7 cellular contexts compared by ENCODE assay signal in the genomic region with DNA sequence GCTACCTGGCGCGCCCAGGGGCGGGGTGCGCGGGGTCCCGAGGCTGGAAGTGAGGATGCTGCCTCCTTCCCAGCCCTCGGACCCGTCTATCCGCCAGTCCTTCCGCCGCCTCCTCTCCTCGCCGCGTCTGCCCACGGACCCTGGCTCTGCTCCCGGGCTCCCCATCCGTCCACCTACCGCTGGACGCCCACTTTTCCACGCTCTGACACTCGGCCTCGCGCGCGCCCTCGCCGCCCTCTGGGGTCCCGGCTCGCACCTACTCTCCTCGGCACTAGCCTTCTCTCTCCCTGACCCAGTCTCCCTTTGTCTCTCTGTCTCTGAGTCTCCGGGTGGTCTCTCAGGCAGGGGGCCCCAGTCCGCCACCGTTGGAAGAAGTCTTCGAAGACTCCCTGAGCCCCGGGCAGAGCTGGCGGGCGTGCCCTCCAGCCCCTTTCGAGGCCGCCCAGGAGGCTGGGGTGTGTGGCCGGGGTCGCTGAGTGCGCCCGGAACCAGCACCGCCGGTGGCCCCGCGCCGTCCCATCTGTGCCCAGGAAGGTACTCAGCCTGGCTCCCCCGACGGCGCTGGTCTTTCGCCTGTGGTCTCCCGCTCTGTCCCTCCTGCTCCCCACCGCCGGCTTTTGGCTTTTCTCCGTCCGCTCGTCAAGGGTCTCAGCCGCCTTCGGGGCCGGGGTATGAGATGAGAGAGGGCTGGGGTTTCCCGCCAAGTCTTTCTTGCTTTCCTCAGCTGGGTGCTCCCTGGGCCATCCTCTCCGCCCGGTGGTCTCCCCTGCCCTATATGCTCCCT. TPM values are rescaled to one million over a fixed set of nuclear protein-coding genes. Genes with fewer than 3 reads are reported as not detected.
A peak's percentile ranks its signal among the peaks of the same experiment; 100 is the strongest.
DNase-seq lines count a peak whose midpoint lies in the region; ATAC-seq and TF ChIP-seq lines count a peak whose summit lies in the region.

No MANE protein-coding gene starts in this region.

- H4K8ac ChIP-seq in neuronal stem cell (ENCODE audit: low read depth, low read length), result peak overlapping the region; percentile 43

- no peaks in the 10 kb centered on the region for H3K9me3 ChIP-seq in DND-41 (ENCODE audit: insufficient read depth, low read length, severe bottlenecking)
- no peaks in the 10 kb centered on the region for H3K9me3 ChIP-seq in Loucy (ENCODE audit: insufficient read depth, low read depth, low read length)
- no peaks in the 10 kb centered on the region for H3K9me3 ChIP-seq in ectodermal cell (ENCODE audit: control insufficient read depth, low read length)
- no peaks in the 10 kb centered on the region for H3K9me3 ChIP-seq in neuronal stem cell (replicated peaks in 1 of 2; ENCODE audit: control insufficient read depth in 2 of 2, insufficient read depth in 1 of 2, low read depth in 1 of 2, low read length in 2 of 2)

- peak overlapping the region; percentile 98 for H2BK12ac ChIP-seq in neuronal stem cell (ENCODE audit: low read length)

- DNase-seq in DND-41 (no peak), neuronal stem cell (ENCODE audit: low spot score) (no peak), SHP77 treated with DMSO at 0.1 percent for 48 hours (lab: John Stamatoyannopoulos, UW) (no peak), OCI-M2 (lab: John Stamatoyannopoulos, UW; ENCODE audit: unreplicated experiment) (no peak)

- H2BK15ac ChIP-seq in neuronal stem cell (ENCODE audit: low read length), result peak overlapping the region; percentile 96

- H2AFZ ChIP-seq in DND-41 (ENCODE audit: low read depth, low read length) (no peak overlapping the region), Loucy (ENCODE audit: low read length) (no peak overlapping the region), neuronal stem cell (ENCODE audit: low read length) (peak overlapping the region; percentile 54)

- H2AK5ac ChIP-seq in neuronal stem cell (ENCODE audit: low read depth, low read length), result peak overlapping the region; percentile 95

- H3K27ac ChIP-seq in DND-41 (ENCODE audit: low read length) (no peak overlapping the region), ectodermal cell (ENCODE audit: insufficient read depth, low read depth, low read length, poor library complexity, severe bottlenecking) (peak overlapping the region; percentile 1), neuronal stem cell (replicated peaks; ENCODE audit: low read length) (no peak overlapping the region)

- H3K18ac ChIP-seq in neuronal stem cell (ENCODE audit: low read length), result peak overlapping the region; percentile 94

- peaks cover 25% of the 10 kb centered on the region for H3K4me1 ChIP-seq in DND-41 (ENCODE audit: insufficient read depth, low read length)
- H3K4me1 ChIP-seq in Loucy (ENCODE audit: insufficient read depth, low read length, poor library complexity, severe bottlenecking), result peaks cover 56% of the 10 kb centered on the region
- H3K4me1 ChIP-seq in ectodermal cell (ENCODE audit: control insufficient read depth, insufficient read depth, low read length), result peaks cover 22% of the 10 kb centered on the region
- peaks cover 22 to 29% of the 10 kb centered on the region in 2 donors for H3K4me1 ChIP-seq in neuronal stem cell (ENCODE audit: control insufficient read depth in 2 of 2, insufficient read depth in 1 of 2, low read depth in 1 of 2, low read length in 2 of 2)

- H4K20me1 ChIP-seq in DND-41 (ENCODE audit: insufficient read depth, low read length), result no peaks in the 10 kb centered on the region
- no peaks in the 10 kb centered on the region for H4K20me1 ChIP-seq in Loucy (ENCODE audit: insufficient read depth, low read length, poor library complexity, severe bottlenecking)

- H2BK5ac ChIP-seq in neuronal stem cell (ENCODE audit: low read length), result peak overlapping the region; percentile 75

- H2BK120ac ChIP-seq in neuronal stem cell (ENCODE audit: low read depth, low read length), result peak overlapping the region; percentile 72

- H3K4ac ChIP-seq in neuronal stem cell (ENCODE audit: low read length), result peak overlapping the region; percentile 76

- peak overlapping the region; percentile 73 for H3K23ac ChIP-seq in neuronal stem cell (ENCODE audit: low read depth, low read length, poor library complexity)

- H3K4me2 ChIP-seq in DND-41 (ENCODE audit: insufficient read depth, low read length), result peak overlapping the region; percentile 91
- H3K4me2 ChIP-seq in Loucy (ENCODE audit: low read depth, low read length, poor library complexity, severe bottlenecking), result peak overlapping the region; percentile 79
- peak overlapping the region; percentile 77 for H3K4me2 ChIP-seq in neuronal stem cell (ENCODE audit: insufficient read depth, low read length, poor library complexity, severe bottlenecking)

- peaks cover 3% of the 10 kb centered on the region; the same call in 1 of the 2 replicates for H3K36me3 ChIP-seq in DND-41 (ENCODE audit: insufficient read depth, low read length)
- no peaks in the 10 kb centered on the region for H3K36me3 ChIP-seq in Loucy (ENCODE audit: insufficient read depth, low read length)
- no peaks in the 10 kb centered on the region for H3K36me3 ChIP-seq in ectodermal cell (ENCODE audit: control insufficient read depth, insufficient read depth, low read length)
- peaks cover 0 to 16% of the 10 kb centered on the region in 2 donors for H3K36me3 ChIP-seq in neuronal stem cell (replicated peaks in 1 of 2; ENCODE audit: control insufficient read depth in 2 of 2, insufficient read depth in 2 of 2, low read length in 2 of 2)

- no peaks in the 10 kb centered on the region; the same call in 1 of the 2 replicates for H3F3A ChIP-seq in Loucy (ENCODE audit: low read depth)

- WGBS in ectodermal cell, 2 experiments, result 1% methylated on average over 64 of the region's 64 CpGs
- WGBS in neuronal stem cell (ENCODE audit: extremely low coverage in 2 of 2, insufficient read length in 2 of 2, insufficient replicate concordance in 1 of 2), 2 donors, result no CpG with 5 or more reads among the region's 64 CpGs

- H3K79me2 ChIP-seq in DND-41 (ENCODE audit: insufficient read depth, low read length), result peaks cover 8% of the 10 kb centered on the region; the same call in 1 of the 2 replicates
- H3K79me2 ChIP-seq in Loucy (ENCODE audit: insufficient read depth, low read length), result peaks cover 65% of the 10 kb centered on the region

- H3K27me3 ChIP-seq in DND-41 (ENCODE audit: insufficient read depth, low read length, poor library complexity) (peaks cover 14% of the 10 kb centered on the region), Loucy (ENCODE audit: insufficient read depth, low read length, poor library complexity, severe bottlenecking) (no peaks in the 10 kb centered on the region), ectodermal cell (ENCODE audit: control insufficient read depth, insufficient read depth, low read length, poor library complexity, severe bottlenecking) (peaks cover 19% of the 10 kb centered on the region), neuronal stem cell (ENCODE audit: control insufficient read depth in 3 of 3, insufficient read depth in 3 of 3, low read depth in 1 of 3, low read length in 3 of 3) (peaks cover 0 to 12% (median 0%) of the 10 kb centered on the region in 3 experiments)

- peak overlapping the region; percentile 56 for H3K14ac ChIP-seq in neuronal stem cell (ENCODE audit: low read length)

- ATAC-seq in DND-41 (ENCODE audit: insufficient read depth, low read depth) (0 out of 3 replicates have a peak, but pooled peaks have one; percentile 1), HG02870 (IDR thresholded peaks at IDR 0.05; ENCODE audit: unreplicated experiment) (no peak)

- TF ChIP-seq CTCF in DND-41 (IDR thresholded peaks at IDR 0.05; ENCODE audit: borderline replicate concordance, extremely low read depth, low read length, poor library complexity, severe bottlenecking) (no peak), Loucy (conservative IDR thresholded peaks at IDR 0.05; ENCODE audit: low read length) (no peak)

- H3K4me3 ChIP-seq in DND-41 (ENCODE audit: low read depth in 1 of 2, low read length in 2 of 2), result peak overlapping the region in 1 of 2 experiments; percentile 75; a peak in 2 of 4 replicates
- peak overlapping the region; percentile 77 for H3K4me3 ChIP-seq in Loucy (ENCODE audit: low read length, poor library complexity, severe bottlenecking)
- peak overlapping the region; percentile 75 for H3K4me3 ChIP-seq in ectodermal cell (ENCODE audit: insufficient read depth, low read depth, low read length)
- H3K4me3 ChIP-seq in neuronal stem cell (ENCODE audit: low read length in 2 of 2), result peak overlapping the region; percentile 69 to 95

- H3K79me1 ChIP-seq in neuronal stem cell (ENCODE audit: low read depth, low read length), result no peaks in the 10 kb centered on the region

- H4K91ac ChIP-seq in neuronal stem cell (ENCODE audit: low read depth, low read length, poor library complexity), result no peak overlapping the region

- H3K9me2 ChIP-seq in Loucy (replicated peaks; ENCODE audit: low read depth, low read length), result no peaks in the 10 kb centered on the region

- peak overlapping the region; percentile 87; the same call in 1 of the 2 replicates for H3K9ac ChIP-seq in DND-41 (ENCODE audit: low read depth, low read length)
- peak overlapping the region; percentile 97 for H3K9ac ChIP-seq in Loucy (ENCODE audit: low read depth, low read length, poor library complexity, severe bottlenecking)
- peak overlapping the region; percentile 81 for H3K9ac ChIP-seq in neuronal stem cell (ENCODE audit: low read depth, low read length, poor library complexity)

RNA-seq across cellular contexts. Expression of a gene that starts 0.6 kb away (rescaled TPM):
- 35.0 TPM for polyA plus RNA-seq in ectodermal cell (2013, experiment 1 of 4)
- polyA plus RNA-seq in ectodermal cell (2013, experiment 2 of 4), result 38.1 TPM
- 26.6 TPM for polyA plus RNA-seq in ectodermal cell (2013, experiment 3 of 4)
- 28.9 TPM for polyA plus RNA-seq in ectodermal cell (2013, experiment 4 of 4)
- 9.5 TPM for polyA plus RNA-seq in neuronal stem cell (2013, experiment 1 of 2)
- polyA plus RNA-seq in neuronal stem cell (2013, experiment 2 of 2), result 9.7 TPM

RNA-seq across cellular contexts. Expression of a gene that starts 11.2 kb away (rescaled TPM):
- polyA plus RNA-seq in ectodermal cell (2013, experiment 1 of 4), result 126 TPM
- polyA plus RNA-seq in ectodermal cell (2013, experiment 2 of 4), result 111 TPM
- polyA plus RNA-seq in ectodermal cell (2013, experiment 3 of 4), result 123 TPM
- 128 TPM for polyA plus RNA-seq in ectodermal cell (2013, experiment 4 of 4)
- 132 TPM for polyA plus RNA-seq in neuronal stem cell (2013, experiment 1 of 2)
- 126 TPM for polyA plus RNA-seq in neuronal stem cell (2013, experiment 2 of 2)

RNA-seq across cellular contexts. Expression of a gene that starts 28.1 kb away (rescaled TPM):
- 0.70 TPM for polyA plus RNA-seq in ectodermal cell (2013, experiment 1 of 4)
- 0.71 TPM for polyA plus RNA-seq in ectodermal cell (2013, experiment 2 of 4)
- polyA plus RNA-seq in ectodermal cell (2013, experiment 3 of 4), result 1.9 TPM
- polyA plus RNA-seq in ectodermal cell (2013, experiment 4 of 4), result 1.6 TPM
- 1.4 TPM for polyA plus RNA-seq in neuronal stem cell (2013, experiment 1 of 2)
- 1.5 TPM for polyA plus RNA-seq in neuronal stem cell (2013, experiment 2 of 2)

RNA-seq across cellular contexts. Expression of a gene that starts 37.4 kb away (rescaled TPM):
- 17.8 TPM for polyA plus RNA-seq in ectodermal cell (2013, experiment 1 of 4)
- 15.0 TPM for polyA plus RNA-seq in ectodermal cell (2013, experiment 2 of 4)
- polyA plus RNA-seq in ectodermal cell (2013, experiment 3 of 4), result 16.4 TPM
- polyA plus RNA-seq in ectodermal cell (2013, experiment 4 of 4), result 14.5 TPM
- polyA plus RNA-seq in neuronal stem cell (2013, experiment 1 of 2), result 16.4 TPM
- polyA plus RNA-seq in neuronal stem cell (2013, experiment 2 of 2), result 16.6 TPM

RNA-seq across cellular contexts. Expression of a gene that starts 37.9 kb away (rescaled TPM):
- 7.6 TPM for polyA plus RNA-seq in ectodermal cell (2013, experiment 1 of 4)
- 6.2 TPM for polyA plus RNA-seq in ectodermal cell (2013, experiment 2 of 4)
- polyA plus RNA-seq in ectodermal cell (2013, experiment 3 of 4), result 8.6 TPM
- polyA plus RNA-seq in ectodermal cell (2013, experiment 4 of 4), result 8.1 TPM
- polyA plus RNA-seq in neuronal stem cell (2013, experiment 1 of 2), result 7.1 TPM
- 7.2 TPM for polyA plus RNA-seq in neuronal stem cell (2013, experiment 2 of 2)
